32 cellular contexts compared by ENCODE assay signal in genomic region chr7:37956791-37957190, GRCh38. TPM values are rescaled to one million over a fixed set of nuclear protein-coding genes. Genes with fewer than 3 reads are reported as not detected.
"Had no signal": no experiment of that assay in that cellular context is flagged by ENCODE, and none has a peak within 500 bp of the region (broad histone marks: within the 10 kb centered on the region; RNA-seq: fewer than 3 reads in every experiment).

No MANE protein-coding gene starts in this region.

- DNase-seq: activated B cell treated with CpG ODN at 0.5 μM for 24 hours; activated CD4-positive, alpha-beta memory T cell treated with anti-CD3 and anti-CD28 coated beads for 36 hours; activated CD4-positive, alpha-beta T cell treated with anti-CD3 and anti-CD28 coated beads for 4 hours; activated CD4-positive, alpha-beta T cell treated with anti-CD3 and anti-CD28 coated beads, Interleukin-2, amount 10 ng/mL, durations not matched to agents 24 days and 14 days; activated CD4-positive, alpha-beta T cell treated with anti-CD3 and anti-CD28 coated beads, Interleukin-2, amount 50 U/mL, for 1 hour; activated CD4-positive, alpha-beta T cell treated with anti-CD3 and anti-CD28 coated beads, Interleukin-2, amount 50 U/mL, for 4 hours; activated CD4-positive, CD25-positive, alpha-beta regulatory T cell treated with anti-CD3 and anti-CD28 coated beads, Interleukin-2, amount 50 U/mL, for 72 hours; activated CD8-positive, alpha-beta memory T cell treated with anti-CD3 and anti-CD28 coated beads, Interleukin-2, amount 50 U/mL, for 4 hours; activated CD8-positive, alpha-beta T cell treated with anti-CD3 and anti-CD28 coated beads for 36 hours; activated effector memory CD4-positive, alpha-beta T cell treated with anti-CD3 and anti-CD28 coated beads, Interleukin-2, amount 50 U/mL, for 16 hours; activated naive CD4-positive, alpha-beta T cell treated with anti-CD3 and anti-CD28 coated beads, Interleukin-2, amount 10 ng/mL, durations not matched to agents 7 days and 5 days; activated naive CD4-positive, alpha-beta T cell treated with Interleukin-2 at 50 U/mL for 16 hours; activated naive CD8-positive, alpha-beta T cell treated with anti-CD3 and anti-CD28 coated beads, Interleukin-2, amount 10 ng/mL, durations not matched to agents 7 days and 5 days; activated naive CD8-positive, alpha-beta T cell treated with anti-CD3 and anti-CD28 coated beads, Interleukin-2, amount 50 U/mL, for 24 hours; activated T-cell treated with anti-CD3 and anti-CD28 coated beads for 4 hours; activated T-cell treated with anti-CD3 and anti-CD28 coated beads, Interleukin-2, amount 50 U/mL, for 1 hour; activated T-cell treated with anti-CD3 and anti-CD28 coated beads, Interleukin-2, amount 50 U/mL, for 4 hours; activated T-cell treated with anti-CD3 and anti-CD28 coated beads, Interleukin-2, amount 50 U/mL, for 72 hours; adrenal gland; amniotic stem cell; aorta; body of pancreas; brain microvascular endothelial cell; central memory CD4-positive, alpha-beta T cell; T-helper 1 cell; T-helper 2 cell; T-helper 9 cell had no signal

- FAIRE-seq: TTC549 had no signal

- ATAC-seq: activated CD8-positive, alpha-beta T cell treated with anti-CD3 and anti-CD28 coated beads for 36 hours; activated naive CD8-positive, alpha-beta T cell treated with anti-CD3 and anti-CD28 coated beads, Interleukin-2, amount 50 U/mL, for 24 hours; activated T-cell treated with anti-CD3 and anti-CD28 coated beads, Interleukin-2, amount 50 U/mL, for 4 hours; activated T-cell treated with anti-CD3 and anti-CD28 coated beads, Interleukin-2, amount 50 U/mL, for 72 hours; activated T-helper 17 cell treated with anti-CD3 and anti-CD28 coated beads, Interleukin-2, amount 50 U/mL, for 72 hours; body of pancreas had no signal

- H3K4me3 ChIP-seq: adrenal gland, body of pancreas, breast epithelium had no signal

RNA-seq across cellular contexts. Expression of gene EPDR1, which starts 36.4 kb away (rescaled TPM):
- total RNA-seq: activated T-helper 1 cell treated with anti-CD3 and anti-CD28 coated beads, Interleukin-12 subunit alpha, Interleukin-12 subunit beta, Interleukin-2, Interleukin-4 antibody, amounts not matched to agents 30 ng/mL and 10 ng/mL and 1 ng/mL, durations not matched to agents 14 hours and 24 hours and 36 hours had no signal

RNA-seq across cellular contexts. Expression of gene SFRP4, which starts 40.2 kb away (rescaled TPM):
- total RNA-seq: activated B cell treated with CpG ODN at 0.5 μM for 24 hours; activated CD4-positive, alpha-beta memory T cell treated with anti-CD3 and anti-CD28 coated beads for 36 hours; activated CD4-positive, alpha-beta T cell treated with anti-CD3 and anti-CD28 coated beads, Interleukin-2, amount 10 ng/mL, durations not matched to agents 24 days and 14 days; activated CD8-positive, alpha-beta memory T cell treated with anti-CD3 and anti-CD28 coated beads for 36 hours; activated CD8-positive, alpha-beta T cell treated with anti-CD3 and anti-CD28 coated beads for 36 hours; activated naive CD8-positive, alpha-beta T cell treated with anti-CD3 and anti-CD28 coated beads, Interleukin-2, amount 10 ng/mL, durations not matched to agents 7 days and 5 days; activated T-cell treated with anti-CD3 and anti-CD28 coated beads, Interleukin-2, amount 50 U/mL, for 4 hours; activated T-cell treated with anti-CD3 and anti-CD28 coated beads, Interleukin-2, amount 50 U/mL, for 72 hours; activated T-helper 1 cell treated with anti-CD3 and anti-CD28 coated beads, Interleukin-12 subunit alpha, Interleukin-12 subunit beta, Interleukin-2, Interleukin-4 antibody, amounts not matched to agents 30 ng/mL and 10 ng/mL and 1 ng/mL, durations not matched to agents 14 hours and 24 hours and 36 hours; activated T-helper 17 cell treated with anti-CD3 and anti-CD28 coated beads, Interleukin-2, amount 50 U/mL, for 72 hours had no signal
